12 cellular contexts compared by ENCODE assay signal in genomic region chr6:104118274-104118673, GRCh38.
A peak's percentile ranks its signal among the peaks of the same experiment; 100 is the strongest.
DNase-seq lines count a peak whose midpoint lies in the region; ATAC-seq and TF ChIP-seq lines count a peak whose summit lies in the region.
"Had no signal": no experiment of that assay in that cellular context is flagged by ENCODE, and none has a peak within 500 bp of the region (broad histone marks: within the 10 kb centered on the region; RNA-seq: fewer than 3 reads in every experiment).

No MANE protein-coding gene starts in this region.

- CTCF ChIA-PET in AG04449 (lab: Yijun Ruan, JAX), result no interaction called here

- TF ChIP-seq CTCF in AG04449 (IDR thresholded peaks at IDR 0.05; ENCODE audit: insufficient read depth, low read length, missing control alignments), result no peak

- no peak overlapping the region for H3K4me3 ChIP-seq in AG04449 (ENCODE audit: low read depth, low read length)
- H3K4me3 ChIP-seq: SJCRH30 had no signal

- DNase-seq in AG04449 (ENCODE audit: low read depth, low spot score) (peak; percentile 4), M059J (ENCODE audit: low read depth) (peak; percentile 35), dedifferentiated amniotic fluid mesenchymal stem cell (ENCODE audit: extremely low spot score) (peak; percentile 37), kidney glomerular epithelial cell (lab: John Stamatoyannopoulos, UW) (peak; percentile 7), NCI-H524 treated with DMSO at 0.1 percent for 48 hours (lab: John Stamatoyannopoulos, UW) (no peak), NCI-H1694 (lab: John Stamatoyannopoulos, UW) (no peak)
- no peak for DNase-seq in activated effector memory CD4-positive, alpha-beta T cell treated with Interleukin-2 at 50 U/mL for 16 hours
- DNase-seq: H9; NCI-H2171; NK-92 treated with Interleukin-12 subunit alpha and Interleukin-12 subunit beta, amount 100 ng/mL, for 24 hours; SJCRH30 had no signal

- POLR2A ChIA-PET in AG04449 (lab: Yijun Ruan, JAX), result no interaction called here

- no peak for ATAC-seq in HG03432 (IDR thresholded peaks at IDR 0.05; ENCODE audit: unreplicated experiment)

Comparison
In these comparisons a context has a peak if more than half of its experiments do, and no peak if none do; other contexts are left out.
1. DNase-seq: peak in AG04449 (single experiment), M059J (single experiment), dedifferentiated amniotic fluid mesenchymal stem cell (single experiment) and kidney glomerular epithelial cell (single experiment); none in NCI-H524 treated with DMSO at 0.1 percent for 48 hours (single experiment), activated effector memory CD4-positive, alpha-beta T cell treated with Interleukin-2 at 50 U/mL for 16 hours (single experiment) and NCI-H1694 (single experiment).